ENCODE assay signal across 15 cellular contexts in the genomic region with DNA sequence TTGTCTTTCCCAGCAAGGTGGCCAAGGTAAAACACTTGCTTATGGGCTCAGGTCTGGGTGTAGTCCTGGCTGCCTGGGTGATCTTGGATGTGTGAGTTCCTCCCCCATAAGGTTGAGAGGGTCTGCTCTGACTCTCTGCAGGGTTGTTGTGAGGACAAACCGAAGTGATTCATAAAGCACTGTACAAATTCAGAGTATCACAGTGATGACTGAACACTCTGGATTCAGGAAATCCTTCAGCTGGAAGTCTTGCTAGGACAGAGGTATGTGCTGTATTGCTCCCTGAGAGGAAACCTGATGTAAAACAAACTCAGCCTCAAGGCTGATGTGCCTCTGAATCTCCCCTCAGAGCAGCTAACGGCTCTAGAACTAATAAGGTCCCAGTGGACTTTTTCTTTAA.
DNase-seq lines count a peak whose midpoint lies in the region; ATAC-seq and TF ChIP-seq lines count a peak whose summit lies in the region.
"Had no signal": no experiment of that assay in that cellular context is flagged by ENCODE, and none has a peak within 500 bp of the region (broad histone marks: within the 10 kb centered on the region; RNA-seq: fewer than 3 reads in every experiment).

No MANE protein-coding gene starts in this region.

- 90% methylated on average over 2 of the region's 2 CpGs for WGBS in prostate gland

- H3K9me3 ChIP-seq in fibroblast of lung (ENCODE audit: control insufficient read depth, insufficient read depth, low read depth, low read length) (no peaks in the 10 kb centered on the region), osteoblast (ENCODE audit: low read depth, low read length) (peaks cover 4% of the 10 kb centered on the region), prostate gland (no peaks in the 10 kb centered on the region)

- H3K27ac ChIP-seq in fibroblast of lung (ENCODE audit: insufficient read depth, low read length) (peak overlapping the region; percentile 40), osteoblast (ENCODE audit: low read depth, low read length) (peak overlapping the region; percentile 93), prostate gland (no peak overlapping the region)

- H3K9me3 Mint-ChIP-seq in activated CD4-positive, alpha-beta memory T cell treated with anti-CD3 and anti-CD28 coated beads for 36 hours, result peaks cover 2% of the 10 kb centered on the region
- H3K9me3 Mint-ChIP-seq: CD8-positive, alpha-beta T cell; dendritic cell treated with granulocyte-macrophage colony-stimulating factor and Interleukin-4, amounts not matched to agents 40 ng/mL and 50 ng/mL, for 4 days; T-cell had no signal

- POLR2A ChIA-PET in activated CD4-positive, alpha-beta memory T cell treated with anti-CD3 and anti-CD28 coated beads for 36 hours (lab: Charles Lee), result no interaction called here

- TF ChIP-seq CTCF in AG10803 (conservative IDR thresholded peaks at IDR 0.05; ENCODE audit: low read length) (no peak), fibroblast of lung (conservative IDR thresholded peaks at IDR 0.05 in 1 of 2, IDR thresholded peaks at IDR 0.05 in 1 of 2; ENCODE audit: low read depth in 1 of 2, low read length in 2 of 2) (no peak), osteoblast (IDR thresholded peaks at IDR 0.05; ENCODE audit: extremely low read depth, low read depth, low read length) (no peak), prostate gland (IDR thresholded peaks at IDR 0.05) (no peak)

- CTCF ChIA-PET in activated CD4-positive, alpha-beta memory T cell treated with anti-CD3 and anti-CD28 coated beads for 36 hours (lab: Charles Lee), result no interaction called here

- peaks cover 1% of the 10 kb centered on the region for H3K27me3 Mint-ChIP-seq in activated CD4-positive, alpha-beta memory T cell treated with anti-CD3 and anti-CD28 coated beads for 36 hours

- H3K36me3 ChIP-seq in fibroblast of lung (ENCODE audit: control insufficient read depth, insufficient read depth, low read length) (no peaks in the 10 kb centered on the region), osteoblast (ENCODE audit: insufficient read depth, low read length) (no peaks in the 10 kb centered on the region), prostate gland (no peaks in the 10 kb centered on the region)

- H3K36me3 Mint-ChIP-seq in activated CD4-positive, alpha-beta memory T cell treated with anti-CD3 and anti-CD28 coated beads for 36 hours, result no peaks in the 10 kb centered on the region
- H3K36me3 Mint-ChIP-seq: CD8-positive, alpha-beta T cell; T-cell had no signal

- TF ChIP-seq POLR2A in prostate gland (IDR thresholded peaks at IDR 0.05), result no peak

- no peak overlapping the region for H3K4me3 Mint-ChIP-seq in activated CD4-positive, alpha-beta memory T cell treated with anti-CD3 and anti-CD28 coated beads for 36 hours
- H3K4me3 Mint-ChIP-seq: CD8-positive, alpha-beta T cell; dendritic cell treated with granulocyte-macrophage colony-stimulating factor and Interleukin-4, amounts not matched to agents 40 ng/mL and 50 ng/mL, for 4 days; T-cell had no signal

- H3K4me3 ChIP-seq in AG10803 (ENCODE audit: low read length), result no peak overlapping the region
- no peak overlapping the region for H3K4me3 ChIP-seq in fibroblast of lung (replicated peaks in 1 of 4; ENCODE audit: control extremely low read depth in 1 of 4, insufficient read depth in 1 of 4, low read depth in 3 of 4, low read length in 4 of 4)
- no peak overlapping the region for H3K4me3 ChIP-seq in osteoblast (ENCODE audit: insufficient read depth, low read length)
- no peak overlapping the region for H3K4me3 ChIP-seq in prostate gland

- DNase-seq in AG10803 (ENCODE audit: low read depth) (peak; percentile 88), RPMI7951 (ENCODE audit: low read depth) (peak; percentile 38), fibroblast of lung (ENCODE audit: low read depth in 2 of 2) (peak; percentile 66 to 97), osteoblast (ENCODE audit: insufficient read length, low spot score, missing footprints) (peak; percentile 73), prostate gland (ENCODE audit: low spot score) (no peak)
- DNase-seq in activated CD4-positive, alpha-beta memory T cell treated with anti-CD3 and anti-CD28 coated beads for 36 hours, result no peak
- DNase-seq: activated CD4-positive, alpha-beta T cell treated with anti-CD3 and anti-CD28 coated beads, Interleukin-2, amount 50 U/mL, for 1 hour; CD8-positive, alpha-beta T cell; hippocampal formation; NCI-H1436 treated with DMSO at 0.1 percent for 48 hours; small intestine; T-cell had no signal

- H4K20me1 ChIP-seq in fibroblast of lung (ENCODE audit: control insufficient read depth, extremely low read depth, insufficient read depth, low read length), result no peaks in the 10 kb centered on the region
- H4K20me1 ChIP-seq in osteoblast (ENCODE audit: insufficient read depth, low read length), result no peaks in the 10 kb centered on the region

- H3K79me2 ChIP-seq in fibroblast of lung (ENCODE audit: control insufficient read depth, insufficient read depth, low read length), result no peaks in the 10 kb centered on the region
- no peaks in the 10 kb centered on the region for H3K79me2 ChIP-seq in osteoblast (ENCODE audit: insufficient read depth, low read length)

- H3K9ac ChIP-seq in fibroblast of lung (ENCODE audit: insufficient read depth, low read length), result no peak overlapping the region

- intact Hi-C loops in activated CD4-positive, alpha-beta memory T cell treated with anti-CD3 and anti-CD28 coated beads for 36 hours (cut with micrococcal nuclease), result no loop called here
- intact Hi-C loops in prostate gland (cut with DNase I), result no loop called here

- H2AFZ ChIP-seq in fibroblast of lung (ENCODE audit: low read length) (no peak overlapping the region), osteoblast (ENCODE audit: low read length) (no peak overlapping the region)

- H3K4me1 Mint-ChIP-seq in activated CD4-positive, alpha-beta memory T cell treated with anti-CD3 and anti-CD28 coated beads for 36 hours (ENCODE audit: low read depth), result no peaks in the 10 kb centered on the region
- H3K4me1 Mint-ChIP-seq: T-cell had no signal

- H3K27ac Mint-ChIP-seq in activated CD4-positive, alpha-beta memory T cell treated with anti-CD3 and anti-CD28 coated beads for 36 hours, result no peak overlapping the region
- H3K27ac Mint-ChIP-seq: CD8-positive, alpha-beta T cell; dendritic cell treated with granulocyte-macrophage colony-stimulating factor and Interleukin-4, amounts not matched to agents 40 ng/mL and 50 ng/mL, for 4 days; T-cell had no signal

- ATAC-seq in HG03521 (IDR thresholded peaks at IDR 0.05; ENCODE audit: unreplicated experiment) (no peak), GM21381 (IDR thresholded peaks at IDR 0.05; ENCODE audit: unreplicated experiment) (no peak)
- ATAC-seq: CD8-positive, alpha-beta T cell; T-cell had no signal

- peaks cover 36% of the 10 kb centered on the region for H3K4me1 ChIP-seq in fibroblast of lung (ENCODE audit: control insufficient read depth, extremely low read depth, insufficient read depth, low read length)
- peaks cover 49% of the 10 kb centered on the region for H3K4me1 ChIP-seq in osteoblast (ENCODE audit: insufficient read depth, low read length)
- H3K4me1 ChIP-seq in prostate gland (replicated peaks), result no peaks in the 10 kb centered on the region

- H3K4me2 ChIP-seq in fibroblast of lung (ENCODE audit: extremely low read depth, insufficient read depth, low read length) (peak overlapping the region; percentile 30), osteoblast (ENCODE audit: insufficient read depth, low read length) (peak overlapping the region; percentile 41)

- H3K27me3 ChIP-seq in fibroblast of lung (ENCODE audit: control insufficient read depth, insufficient read depth, low read length) (no peaks in the 10 kb centered on the region), osteoblast (ENCODE audit: insufficient read depth, low read length) (no peaks in the 10 kb centered on the region), prostate gland (replicated peaks; ENCODE audit: insufficient read depth) (no peaks in the 10 kb centered on the region)

Comparison
In these comparisons a context has a peak if more than half of its experiments do, and no peak if none do; other contexts are left out.
1. DNase-seq: peak in AG10803 (single experiment), RPMI7951 (single experiment), fibroblast of lung (2 of 2) and osteoblast (single experiment); none in activated CD4-positive, alpha-beta memory T cell treated with anti-CD3 and anti-CD28 coated beads for 36 hours (single experiment) and prostate gland (single experiment).
2. H3K27ac ChIP-seq: peak in fibroblast of lung (single experiment) and osteoblast (single experiment); none in prostate gland (0 of 2).